9 cellular contexts compared by ENCODE assay signal in genomic region chr4:125750827-125751466, GRCh38.
A peak's percentile ranks its signal among the peaks of the same experiment; 100 is the strongest.
DNase-seq lines count a peak whose midpoint lies in the region; ATAC-seq and TF ChIP-seq lines count a peak whose summit lies in the region.
"Had no signal": no experiment of that assay in that cellular context is flagged by ENCODE, and none has a peak within 500 bp of the region (broad histone marks: within the 10 kb centered on the region; RNA-seq: fewer than 3 reads in every experiment).

No MANE protein-coding gene starts in this region.

- TF ChIP-seq CTCF in HEK293 (tag by site-specific recombination; IDR thresholded peaks at IDR 0.05): no peak
- peak; percentile 63 for TF ChIP-seq CTCF in WERI-Rb-1 (IDR thresholded peaks at IDR 0.05; ENCODE audit: low read depth, low read length)
- peak; percentile 64 for TF ChIP-seq CTCF in left ventricle myocardium inferior (IDR thresholded peaks at IDR 0.05; ENCODE audit: borderline replicate concordance)
- no peak for TF ChIP-seq CTCF in RWPE1 (conservative IDR thresholded peaks at IDR 0.05; ENCODE audit: low read depth)

- H3K36me3 ChIP-seq in HEK293 (ENCODE audit: control insufficient read depth in 2 of 2, insufficient read depth in 1 of 2, low read length in 2 of 2) (no peaks in the 10 kb centered on the region), WERI-Rb-1 (no peaks in the 10 kb centered on the region), left ventricle myocardium inferior (no peaks in the 10 kb centered on the region)
- H3K36me3 ChIP-seq: tibial artery had no signal

- no peak overlapping the region for H3K4me3 ChIP-seq in HEK293 (ENCODE audit: low read depth, low read length)
- no peak overlapping the region for H3K4me3 ChIP-seq in WERI-Rb-1 (ENCODE audit: low read depth, low read length)
- H3K4me3 ChIP-seq in left ventricle myocardium inferior: no peak overlapping the region
- no peak overlapping the region for H3K4me3 ChIP-seq in skeletal muscle cell (ENCODE audit: low read depth, low read length)
- H3K4me3 ChIP-seq: tibial artery had no signal

- no peaks in the 10 kb centered on the region for H3K9me3 ChIP-seq in HEK293 (ENCODE audit: control insufficient read depth, insufficient read depth, low read depth, low read length)
- H3K9me3 ChIP-seq in WERI-Rb-1 (ENCODE audit: severe bottlenecking): no peaks in the 10 kb centered on the region
- H3K9me3 ChIP-seq in left ventricle myocardium inferior (replicated peaks): peaks cover 12% of the 10 kb centered on the region
- H3K9me3 ChIP-seq: tibial artery had no signal

- H3K27me3 ChIP-seq in WERI-Rb-1 (ENCODE audit: insufficient read depth, low read depth, severe bottlenecking) (no peaks in the 10 kb centered on the region), left ventricle myocardium inferior (ENCODE audit: low read depth) (no peaks in the 10 kb centered on the region)
- H3K27me3 ChIP-seq: tibial artery had no signal

- no peak for ATAC-seq in HG02852 (IDR thresholded peaks at IDR 0.05; ENCODE audit: unreplicated experiment)

- H3K4me1 ChIP-seq in HEK293 (ENCODE audit: control insufficient read depth, insufficient read depth, low read length) (no peaks in the 10 kb centered on the region), left ventricle myocardium inferior (peaks cover 7% of the 10 kb centered on the region)

- H3K27ac ChIP-seq in HEK293 (ENCODE audit: extremely low read depth, low read depth, low read length) (no peak overlapping the region), WERI-Rb-1 (no peak overlapping the region), left ventricle myocardium inferior (replicated peaks) (no peak overlapping the region), RWPE1 (no peak overlapping the region)
- H3K27ac ChIP-seq: tibial artery had no signal

- CTCF ChIA-PET in HEK293 (lab: Yijun Ruan, JAX) (interaction anchor here (0.5 to 1.0 kb wide), 5 partner anchors 173 to 1035 kb away, joined by 3 to 4 read pairs (median 3); no protein-coding TSS in a partner anchor), RWPE1 (lab: Yijun Ruan, JAX) (interaction anchor here (0.5 kb wide), 1 partner anchor 968 kb away, joined by 3 read pairs; no protein-coding TSS in a partner anchor)

- intact Hi-C loops in left ventricle myocardium inferior (cut with micrococcal nuclease): no loop called here

- POLR2A ChIA-PET in HEK293 (lab: Yijun Ruan, JAX): no interaction called here
- POLR2A ChIA-PET in RWPE1 (lab: Yijun Ruan, JAX; ENCODE audit: low non-redundant PET): no interaction called here

- peak; percentile 45 for DNase-seq in WERI-Rb-1
- DNase-seq in left ventricle myocardium inferior: no peak
- DNase-seq in skeletal muscle cell (ENCODE audit: low read depth): peak; percentile 24
- DNase-seq in RWPE1 (ENCODE audit: low spot score): no peak
- no peak for DNase-seq in activated CD4-positive, alpha-beta T cell treated with anti-CD3 and anti-CD28 coated beads, Interleukin-2, amount 50 U/mL, for 1 hour
- no peak for DNase-seq in stimulated activated CD4-positive, alpha-beta T cell treated with anti-CD3 and anti-CD28 coated beads, Interleukin-1b, Interleukin-23, amount 100 ng/mL, for 48 hours

TF ChIP-seq in HEK293, 187 proteins besides CTCF, POLR2A, EP300 and RAD21:
- TF ChIP-seq ZNF18 (tag by site-specific recombination; IDR thresholded peaks at IDR 0.05): no peak
- TF ChIP-seq SP3 (tag by site-specific recombination; IDR thresholded peaks at IDR 0.05): no peak
- TF ChIP-seq ZNF248 (tag by site-specific recombination; IDR thresholded peaks at IDR 0.05): no peak
- TF ChIP-seq ZNF654 (tag by site-specific recombination; IDR thresholded peaks at IDR 0.05; ENCODE audit: low read depth): peak; percentile 22
- no peak for TF ChIP-seq TRIM28 (IDR thresholded peaks at IDR 0.05; ENCODE audit: borderline replicate concordance, low read length)
- TF ChIP-seq ZFP37 (tag by site-specific recombination; IDR thresholded peaks at IDR 0.05): no peak
- TF ChIP-seq ZBTB17 (tag by site-specific recombination; IDR thresholded peaks at IDR 0.05): no peak
- TF ChIP-seq OVOL3 (tag by site-specific recombination; IDR thresholded peaks at IDR 0.05): no peak
- no peak for TF ChIP-seq ZBTB11 (tag by site-specific recombination; conservative IDR thresholded peaks at IDR 0.05; ENCODE audit: low read depth)

Comparison
In these comparisons a context has a peak if more than half of its experiments do, and no peak if none do; other contexts are left out.
1. CTCF ChIP-seq: peak in WERI-Rb-1 (single experiment) and left ventricle myocardium inferior (single experiment); none in HEK293 (single experiment) and RWPE1 (single experiment).
2. DNase-seq: peak in WERI-Rb-1 (single experiment) and skeletal muscle cell (single experiment); none in left ventricle myocardium inferior (single experiment), RWPE1 (single experiment), activated CD4-positive, alpha-beta T cell treated with anti-CD3 and anti-CD28 coated beads, Interleukin-2, amount 50 U/mL, for 1 hour (single experiment) and stimulated activated CD4-positive, alpha-beta T cell treated with anti-CD3 and anti-CD28 coated beads, Interleukin-1b, Interleukin-23, amount 100 ng/mL, for 48 hours (single experiment).